In genomic region chr19:42159942-42160341, GRCh38 we compare ENCODE assay signal across 1 cellular context.
TF ChIP-seq lines count a peak whose summit lies in the region.

No MANE protein-coding gene starts in this region.

TF ChIP-seq in A549, 52 proteins besides CTCF, POLR2A, EP300 and RAD21 (continued from another document):
- TF ChIP-seq HOXB13 (CRISPR knock-in tag; IDR thresholded peaks at IDR 0.05; ENCODE audit: low read depth), result no peak
- no peak for TF ChIP-seq POLR2AphosphoS2 (conservative IDR thresholded peaks at IDR 0.05; ENCODE audit: low read length)
